9 cellular contexts compared by ENCODE assay signal in the genomic region with DNA sequence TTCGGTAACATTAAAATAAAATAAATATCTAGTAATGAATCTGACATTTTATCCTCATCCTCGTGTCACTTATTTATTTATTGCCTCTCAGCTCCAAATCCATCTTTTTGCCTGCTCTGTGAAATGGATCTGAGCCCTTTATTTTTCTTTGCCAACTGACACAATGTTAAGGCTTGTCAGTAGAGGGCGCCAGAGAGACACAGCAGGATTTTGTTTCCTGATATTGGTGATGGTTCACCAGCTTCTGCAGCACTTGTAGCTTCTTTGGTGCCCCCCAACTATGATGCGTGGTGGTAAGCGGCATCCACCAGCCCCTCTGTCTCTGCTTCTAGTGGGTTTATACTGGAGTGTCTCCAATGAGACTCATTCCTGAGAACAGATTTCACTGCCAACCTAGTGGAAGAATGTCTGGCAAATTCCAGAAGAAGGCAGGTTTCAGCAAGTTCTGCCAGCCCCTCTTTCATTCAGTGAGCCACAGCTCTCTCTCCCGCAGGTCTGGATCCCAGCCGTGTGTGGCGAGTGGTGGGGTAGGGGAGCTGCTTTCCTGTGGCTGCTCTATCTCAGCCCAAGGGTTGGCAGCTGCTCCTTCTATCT.
DNase-seq lines count a peak whose midpoint lies in the region; ATAC-seq, FAIRE-seq and TF ChIP-seq lines count a peak whose summit lies in the region.
"Had no signal": no experiment of that assay in that cellular context is flagged by ENCODE, and none has a peak within 500 bp of the region (broad histone marks: within the 10 kb centered on the region; RNA-seq: fewer than 3 reads in every experiment).

No MANE protein-coding gene starts in this region.

- H3K4me1 Mint-ChIP-seq in activated naive CD8-positive, alpha-beta T cell treated with anti-CD3 and anti-CD28 coated beads, Interleukin-2, amount 50 U/mL, for 24 hours = no peaks in the 10 kb centered on the region

- H3K27ac ChIP-seq in SJCRH30 (no peak overlapping the region), keratinocyte (ENCODE audit: control insufficient read depth, insufficient read depth, low read length) (no peak overlapping the region)

- H3K4me1 ChIP-seq in SJCRH30 = no peaks in the 10 kb centered on the region
- H3K4me1 ChIP-seq in keratinocyte (ENCODE audit: control insufficient read depth, extremely low read depth, insufficient read depth, low read length) = no peaks in the 10 kb centered on the region

- H3K36me3 ChIP-seq in SJCRH30 (no peaks in the 10 kb centered on the region), keratinocyte (ENCODE audit: control insufficient read depth in 2 of 2, extremely low read depth in 1 of 2, insufficient read depth in 2 of 2, low read length in 2 of 2) (no peaks in the 10 kb centered on the region)

- dilution Hi-C loops in keratinocyte (cut with MboI; ENCODE audit: extremely low pct_ligation_motif_present, low sequenced_read_pairs) = no loop called here

- H3K9ac ChIP-seq in keratinocyte (ENCODE audit: control insufficient read depth, extremely low read depth, insufficient read depth, low read length) = no peak overlapping the region

- H3K9me1 ChIP-seq in keratinocyte (ENCODE audit: control insufficient read depth, extremely low read depth, insufficient read depth, low read length) = no peaks in the 10 kb centered on the region

- no peaks in the 10 kb centered on the region for H3K36me3 Mint-ChIP-seq in activated naive CD8-positive, alpha-beta T cell treated with anti-CD3 and anti-CD28 coated beads, Interleukin-2, amount 50 U/mL, for 24 hours (ENCODE audit: low read depth)

- DNase-seq in AG10803 (ENCODE audit: low read depth) (peak; percentile 42), GM13977 (ENCODE audit: low spot score) (peak; percentile 11), SJCRH30 (peak; percentile 9 to 67), keratinocyte (ENCODE audit: low read depth, low spot score) (no peak)
- DNase-seq in activated naive CD8-positive, alpha-beta T cell treated with anti-CD3 and anti-CD28 coated beads, Interleukin-2, amount 50 U/mL, for 24 hours = peak; percentile 55
- DNase-seq in stimulated activated CD8-positive, alpha-beta memory T cell treated with anti-CD3 and anti-CD28 coated beads, Interleukin-12 subunit alpha, Interleukin-12 subunit beta, amount 100 ng/mL, for 24 hours (ENCODE audit: extremely low read depth) = peak; percentile 2

- ATAC-seq in HG03342 (IDR thresholded peaks at IDR 0.05; ENCODE audit: unreplicated experiment) (peak; percentile 91), HG02840 (IDR thresholded peaks at IDR 0.05; ENCODE audit: low FRiP score, unreplicated experiment) (no peak)
- ATAC-seq in activated naive CD8-positive, alpha-beta T cell treated with anti-CD3 and anti-CD28 coated beads, Interleukin-2, amount 50 U/mL, for 24 hours = no peak
- ATAC-seq: right cardiac atrium had no signal

- no peaks in the 10 kb centered on the region for H3K9me3 Mint-ChIP-seq in activated naive CD8-positive, alpha-beta T cell treated with anti-CD3 and anti-CD28 coated beads, Interleukin-2, amount 50 U/mL, for 24 hours

- no peak overlapping the region for H3K4me3 Mint-ChIP-seq in activated naive CD8-positive, alpha-beta T cell treated with anti-CD3 and anti-CD28 coated beads, Interleukin-2, amount 50 U/mL, for 24 hours

- no peak overlapping the region for H3K4me2 ChIP-seq in keratinocyte (ENCODE audit: control insufficient read depth, extremely low read depth, insufficient read depth, low read depth, low read length)

- peak; percentile 90 for TF ChIP-seq CTCF in AG10803 (conservative IDR thresholded peaks at IDR 0.05; ENCODE audit: low read length)
- peak; percentile 93 for TF ChIP-seq CTCF in GM13977 (IDR thresholded peaks at IDR 0.05; ENCODE audit: extremely low read depth, insufficient read depth, missing control alignments)
- TF ChIP-seq CTCF in keratinocyte (optimal IDR thresholded peaks at IDR 0.05 in 1 of 3, IDR thresholded peaks at IDR 0.05 in 1 of 3, conservative IDR thresholded peaks at IDR 0.05 in 1 of 3; ENCODE audit: extremely low read depth in 1 of 3, insufficient read depth in 2 of 3, low read length in 3 of 3) = peak; percentile 69 to 88 (median 87)

- no peak overlapping the region for H3K4me3 ChIP-seq in AG10803 (ENCODE audit: low read length)
- H3K4me3 ChIP-seq in SJCRH30 = no peak overlapping the region
- H3K4me3 ChIP-seq in keratinocyte (ENCODE audit: control insufficient read depth in 2 of 3, extremely low read depth in 1 of 3, insufficient read depth in 2 of 3, low read depth in 1 of 3, low read length in 3 of 3) = no peak overlapping the region

- no peak overlapping the region for H2AFZ ChIP-seq in keratinocyte (ENCODE audit: control insufficient read depth, low read length)

- H3K9me3 ChIP-seq in SJCRH30 (replicated peaks) (no peaks in the 10 kb centered on the region), keratinocyte (ENCODE audit: control insufficient read depth, low read depth, low read length) (no peaks in the 10 kb centered on the region)

- in situ Hi-C loops in GM13977 (cut with MboI; ENCODE audit: low pct_unique_long_range_greater_than_20kb, low sequenced_read_pairs, unreplicated experiment) = no loop called here

- H3K27me3 ChIP-seq in SJCRH30 (no peaks in the 10 kb centered on the region), keratinocyte (ENCODE audit: control insufficient read depth, extremely low read depth, insufficient read depth, low read length) (no peaks in the 10 kb centered on the region)

- no peaks in the 10 kb centered on the region for H3K79me2 ChIP-seq in keratinocyte (ENCODE audit: control insufficient read depth, insufficient read depth, low read length)

- no peak overlapping the region for H3K27ac Mint-ChIP-seq in activated naive CD8-positive, alpha-beta T cell treated with anti-CD3 and anti-CD28 coated beads, Interleukin-2, amount 50 U/mL, for 24 hours

- peaks cover 8% of the 10 kb centered on the region for H3K27me3 Mint-ChIP-seq in activated naive CD8-positive, alpha-beta T cell treated with anti-CD3 and anti-CD28 coated beads, Interleukin-2, amount 50 U/mL, for 24 hours

- peak; percentile 29 for FAIRE-seq in keratinocyte (lab: Jason Lieb, UNC)

- no peaks in the 10 kb centered on the region for H4K20me1 ChIP-seq in keratinocyte (ENCODE audit: control insufficient read depth, extremely low read depth, insufficient read depth, low read length)
